ENCODE assay signal across 8 cellular contexts in genomic region chrX:77785400-77785745, GRCh38. TPM values are rescaled to one million over a fixed set of nuclear protein-coding genes. Genes with fewer than 3 reads are reported as not detected.
DNase-seq lines count a peak whose midpoint lies in the region; ATAC-seq and TF ChIP-seq lines count a peak whose summit lies in the region.

No MANE protein-coding gene starts in this region.

- POLR2A ChIA-PET in Caco-2 (lab: Charles Lee), result interaction anchor here (0.6 kb wide), 1 partner anchor 45 kb away, joined by 3 read pairs; no protein-coding TSS in a partner anchor

- H3K36me3 ChIP-seq in Caco-2 (ENCODE audit: control insufficient read depth, insufficient read depth, low read length), result no peaks in the 10 kb centered on the region
- no peaks in the 10 kb centered on the region for H3K36me3 ChIP-seq in heart right ventricle

- intact Hi-C loops in Caco-2 (cut with micrococcal nuclease; ENCODE audit: unreplicated experiment), result loop anchor here (5.0 to 10.0 kb wide), 2 partner anchors 112 to 319 kb away; partner anchors contain the start of genes COX7B, MAGT1 and PGK1
- intact Hi-C loops in heart right ventricle (cut with DNase I), result loop anchor here in 2 of 10 donors (5.0 to 10.0 kb wide), 3 partner anchors 109 to 121 kb away; partner anchors contain the start of genes COX7B (in 2 of the 2) and MAGT1 (in 2 of the 2)

- peak overlapping the region in 8 of 10 donors; percentile 71 to 94 (median 91) for H3K27ac ChIP-seq in heart right ventricle

- H3K9me3 ChIP-seq in Caco-2, result no peaks in the 10 kb centered on the region
- no peaks in the 10 kb centered on the region for H3K9me3 ChIP-seq in heart right ventricle

- H3K4me3 ChIP-seq in Caco-2 (ENCODE audit: low read depth, low read length) (peak overlapping the region; percentile 43), heart right ventricle (peak overlapping the region; percentile 15 to 77 (median 68))

- TF ChIP-seq CTCF in Caco-2 (IDR thresholded peaks at IDR 0.05; ENCODE audit: insufficient read depth in 1 of 2, low read depth in 1 of 2, low read length in 1 of 2, severe bottlenecking in 1 of 2, unreplicated experiment in 1 of 2) (no peak), heart right ventricle (IDR thresholded peaks at IDR 0.05) (no peak)

- BruUV-seq in Caco-2 (replicated peaks; lab: Mats Ljungman, UMichigan), result no TSS peak

- WGBS in heart right ventricle, 2 donors, result 0% methylated on average over 5 to 14 of the region's 16 CpGs

- H3K9me3 Mint-ChIP-seq in Caco-2 (ENCODE audit: unreplicated experiment), result no peaks in the 10 kb centered on the region
- H3K9me3 Mint-ChIP-seq in IgD-negative memory B cell, result peaks cover 0 to 3% (median 0%) of the 10 kb centered on the region in 3 donors
- H3K9me3 Mint-ChIP-seq in activated T-helper 17 cell treated with anti-CD3 and anti-CD28 coated beads, Interleukin-2, amount 50 U/mL, for 72 hours, result no peaks in the 10 kb centered on the region

- H3K27me3 ChIP-seq in Caco-2 (replicated peaks; ENCODE audit: control insufficient read depth, insufficient read depth, low read length) (no peaks in the 10 kb centered on the region), heart right ventricle (no peaks in the 10 kb centered on the region)

- H3K36me3 Mint-ChIP-seq in Caco-2 (ENCODE audit: insufficient read depth, unreplicated experiment), result peaks cover 15% of the 10 kb centered on the region
- peaks cover 2% of the 10 kb centered on the region for H3K36me3 Mint-ChIP-seq in IgD-negative memory B cell
- H3K36me3 Mint-ChIP-seq in activated T-helper 17 cell treated with anti-CD3 and anti-CD28 coated beads, Interleukin-2, amount 50 U/mL, for 72 hours (ENCODE audit: low read depth), result peaks cover 14% of the 10 kb centered on the region

- DNase-seq in Caco-2 (no peak), heart right ventricle (peak in 1 of 2 donors; percentile 4), retina (peak; percentile 55), dedifferentiated amniotic fluid mesenchymal stem cell (ENCODE audit: extremely low spot score) (no peak)

- H3K27ac Mint-ChIP-seq in Caco-2 (ENCODE audit: unreplicated experiment), result peak overlapping the region; percentile 100
- H3K27ac Mint-ChIP-seq in IgD-negative memory B cell, result peak overlapping the region; percentile 41 to 100 (median 98)
- H3K27ac Mint-ChIP-seq in activated T-helper 17 cell treated with anti-CD3 and anti-CD28 coated beads, Interleukin-2, amount 50 U/mL, for 72 hours, result peak overlapping the region; percentile 98

- ATAC-seq in activated T-helper 17 cell treated with anti-CD3 and anti-CD28 coated beads, Interleukin-2, amount 50 U/mL, for 72 hours (replicated peaks), result no peak
- ATAC-seq in heart right ventricle (peak; percentile 30 to 76 (median 54)), HG03457 (IDR thresholded peaks at IDR 0.05; ENCODE audit: unreplicated experiment) (no peak), GM18907 (IDR thresholded peaks at IDR 0.05; ENCODE audit: unreplicated experiment) (no peak)

- peaks cover 4% of the 10 kb centered on the region; the same call in 1 of the 2 replicates for H3K4me1 ChIP-seq in Caco-2
- H3K4me1 ChIP-seq in heart right ventricle, result peaks cover 0 to 31% (median 4%) of the 10 kb centered on the region in 9 donors

- CTCF ChIA-PET in Caco-2 (lab: Charles Lee), result no interaction called here

- H3K27me3 Mint-ChIP-seq in Caco-2 (ENCODE audit: insufficient read depth, unreplicated experiment) (no peaks in the 10 kb centered on the region), IgD-negative memory B cell (no peaks in the 10 kb centered on the region)
- no peaks in the 10 kb centered on the region for H3K27me3 Mint-ChIP-seq in activated T-helper 17 cell treated with anti-CD3 and anti-CD28 coated beads, Interleukin-2, amount 50 U/mL, for 72 hours

- no peaks in the 10 kb centered on the region for H3K4me1 Mint-ChIP-seq in Caco-2 (ENCODE audit: low read depth, unreplicated experiment)
- H3K4me1 Mint-ChIP-seq in IgD-negative memory B cell, result peaks cover 13 to 29% (median 14%) of the 10 kb centered on the region in 3 donors
- H3K4me1 Mint-ChIP-seq in activated T-helper 17 cell treated with anti-CD3 and anti-CD28 coated beads, Interleukin-2, amount 50 U/mL, for 72 hours, result peaks cover 3% of the 10 kb centered on the region

- H3K4me3 Mint-ChIP-seq in Caco-2 (ENCODE audit: unreplicated experiment) (peak overlapping the region; percentile 98), IgD-negative memory B cell (peak overlapping the region; percentile 98 to 100 (median 100))
- H3K4me3 Mint-ChIP-seq in activated T-helper 17 cell treated with anti-CD3 and anti-CD28 coated beads, Interleukin-2, amount 50 U/mL, for 72 hours, result peak overlapping the region; percentile 95

RNA-seq across cellular contexts. Expression of gene ATRX, which starts 0.6 kb away (rescaled TPM):
- 61.2 and 71.4 TPM in 2 replicates for total RNA-seq in Caco-2 (2022)
- 86.7 TPM for polyA plus RNA-seq in IgD-negative memory B cell
- total RNA-seq in activated T-helper 17 cell treated with anti-CD3 and anti-CD28 coated beads, Interleukin-2, amount 50 U/mL, for 72 hours, result 10 to 100 TPM; 70.2 to 74.5 TPM
- total RNA-seq in heart right ventricle, result 100 to 1,000 TPM in 2 of 10 donors, 10 to 100 TPM in 8; 71.2 to 107 (median 92.4) TPM
- 10 to 100 TPM in 1 of 2 donors, 1 to 10 TPM in 1; 8.1 to 32.6 TPM for polyA plus RNA-seq in heart right ventricle

Comparison
In these comparisons a context has a peak if more than half of its experiments do, and no peak if none do; other contexts are left out.
1. ATAC-seq: peak in heart right ventricle (8 of 8); none in activated T-helper 17 cell treated with anti-CD3 and anti-CD28 coated beads, Interleukin-2, amount 50 U/mL, for 72 hours (single experiment), HG03457 (single experiment) and GM18907 (single experiment).
2. Peak in every context shown above with its lines, with median percentiles within 50 percentile points of each other: H3K27ac Mint-ChIP-seq and H3K4me3 Mint-ChIP-seq.